ENCODE assay signal across 1 cellular context in the genomic region with DNA sequence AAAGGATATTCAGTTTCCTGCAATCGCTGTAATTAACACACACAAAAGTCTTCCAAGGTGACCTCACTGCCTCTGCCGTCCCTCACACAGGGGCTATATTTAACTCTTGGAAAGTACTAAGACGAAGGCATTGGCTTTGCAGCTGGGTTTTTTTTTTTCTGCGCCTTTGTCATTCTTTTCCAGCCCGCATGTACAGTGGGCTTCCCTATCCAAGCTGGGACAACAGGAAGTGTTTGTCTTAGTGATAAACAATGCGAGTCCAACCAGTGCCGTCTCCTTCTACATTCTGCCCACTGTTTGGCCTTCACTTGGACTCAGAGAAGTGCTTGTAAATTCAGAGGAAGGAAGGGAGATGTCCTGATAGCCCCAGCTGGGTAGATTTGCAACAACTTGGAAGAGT.
TF ChIP-seq lines count a peak whose summit lies in the region.

No MANE protein-coding gene starts in this region.

TF ChIP-seq in H1, 55 proteins besides CTCF, POLR2A, EP300 and RAD21:
- TF ChIP-seq TAF1 (IDR thresholded peaks at IDR 0.05; ENCODE audit: low read depth, low read length), result no peak
- no peak for TF ChIP-seq TCF12 (IDR thresholded peaks at IDR 0.05; ENCODE audit: low read depth, low read length)
- TF ChIP-seq RXRA (IDR thresholded peaks at IDR 0.05; ENCODE audit: insufficient read depth, low read depth, low read length), result no peak
- TF ChIP-seq NANOG (IDR thresholded peaks at IDR 0.05; ENCODE audit: insufficient read depth, low read depth, low read length, poor library complexity, severe bottlenecking), result no peak
- TF ChIP-seq, protein P1, sequence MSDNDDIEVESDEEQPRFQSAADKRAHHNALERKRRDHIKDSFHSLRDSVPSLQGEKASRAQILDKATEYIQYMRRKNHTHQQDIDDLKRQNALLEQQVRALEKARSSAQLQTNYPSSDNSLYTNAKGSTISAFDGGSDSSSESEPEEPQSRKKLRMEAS (IDR thresholded peaks at IDR 0.05), result no peak
- no peak for TF ChIP-seq KDM5A (IDR thresholded peaks at IDR 0.05; ENCODE audit: low read length)
- no peak for TF ChIP-seq SP1 (IDR thresholded peaks at IDR 0.05; ENCODE audit: low read depth, low read length)
- TF ChIP-seq SRF (IDR thresholded peaks at IDR 0.05; ENCODE audit: low read depth, low read length), result no peak
- no peak for TF ChIP-seq JUND (IDR thresholded peaks at IDR 0.05; ENCODE audit: low read length)
- TF ChIP-seq SP2 (IDR thresholded peaks at IDR 0.05; ENCODE audit: low read length), result no peak
- TF ChIP-seq CHD2 (IDR thresholded peaks at IDR 0.05; ENCODE audit: low read length), result no peak
- TF ChIP-seq EGR1 (IDR thresholded peaks at IDR 0.05; ENCODE audit: borderline replicate concordance, low read depth, low read length), result no peak
- no peak for TF ChIP-seq TAF7 (optimal IDR thresholded peaks at IDR 0.05; ENCODE audit: borderline replicate concordance, low read depth, low read length)
- no peak for TF ChIP-seq BACH1 (IDR thresholded peaks at IDR 0.05; ENCODE audit: low read length)
- TF ChIP-seq FOSL1 (IDR thresholded peaks at IDR 0.05; ENCODE audit: insufficient read depth, low read depth, low read length), result no peak
- no peak for TF ChIP-seq TEAD4 (IDR thresholded peaks at IDR 0.05; ENCODE audit: low read depth, low read length)
- TF ChIP-seq RFX5 (IDR thresholded peaks at IDR 0.05; ENCODE audit: borderline replicate concordance, low read depth, low read length), result no peak
- no peak for TF ChIP-seq POU5F1 (IDR thresholded peaks at IDR 0.05; ENCODE audit: low read depth, low read length)
- no peak for TF ChIP-seq ZNF274 (IDR thresholded peaks at IDR 0.05; ENCODE audit: borderline replicate concordance, extremely low read depth, low read length)
- no peak for TF ChIP-seq SAP30 (IDR thresholded peaks at IDR 0.05; ENCODE audit: insufficient read depth, insufficient replicate concordance, low read length)
TF ChIP-seq in H1: peak in this region for 0.
